Comparison of ENCODE assay signal across 20 cellular contexts in the genomic region with DNA sequence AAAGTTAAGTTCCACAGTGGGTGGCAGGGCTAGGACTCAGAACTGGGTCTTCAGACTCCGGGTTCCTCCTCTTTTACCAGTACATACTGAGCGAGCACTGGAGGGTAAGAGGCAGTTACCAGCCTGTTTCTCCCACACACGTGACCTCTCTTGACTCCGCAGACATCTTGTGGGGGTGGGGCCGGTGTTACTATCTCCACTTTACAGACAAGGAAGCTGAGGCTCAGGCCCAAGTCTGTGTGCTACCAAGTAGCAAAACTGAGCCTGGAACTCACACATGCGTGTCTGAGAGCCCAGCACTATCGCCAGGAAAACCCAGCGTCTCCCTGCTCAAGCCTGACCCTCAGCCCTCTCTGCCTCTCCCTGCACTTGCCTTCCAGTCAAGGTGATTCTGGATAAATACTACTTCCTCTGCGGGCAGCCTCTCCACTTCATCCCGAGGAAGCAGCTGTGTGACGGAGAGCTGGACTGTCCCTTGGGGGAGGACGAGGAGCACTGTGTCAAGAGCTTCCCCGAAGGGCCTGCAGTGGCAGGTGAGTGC. TPM values are rescaled to one million over a fixed set of nuclear protein-coding genes. Genes with fewer than 3 reads are reported as not detected.
DNase-seq lines count a peak whose midpoint lies in the region; ATAC-seq, FAIRE-seq and TF ChIP-seq lines count a peak whose summit lies in the region.
"Had no signal": no experiment of that assay in that cellular context is flagged by ENCODE, and none has a peak within 500 bp of the region (broad histone marks: within the 10 kb centered on the region; RNA-seq: fewer than 3 reads in every experiment).

No MANE protein-coding gene starts in this region.

- no peaks in the 10 kb centered on the region for H3K36me3 ChIP-seq in BLaER1
- no peaks in the 10 kb centered on the region for H3K36me3 ChIP-seq in GM12878 (ENCODE audit: control insufficient read depth in 2 of 2, insufficient read depth in 2 of 2, low read length in 1 of 2)

- H3K36me3 Mint-ChIP-seq in WTC11 = no peaks in the 10 kb centered on the region
- H3K36me3 Mint-ChIP-seq in activated T-helper 17 cell treated with anti-CD3 and anti-CD28 coated beads, Interleukin-2, amount 50 U/mL, for 72 hours (ENCODE audit: low read depth) = no peaks in the 10 kb centered on the region

- H3K27ac ChIP-seq in BLaER1 (no peak overlapping the region), GM12878 (ENCODE audit: control insufficient read depth, insufficient read depth) (no peak overlapping the region)
- H3K27ac ChIP-seq: A549, C4-2B, Peyer's patch had no signal

- no peak for TF ChIP-seq EP300 in GM12878 (IDR thresholded peaks at IDR 0.05; ENCODE audit: borderline replicate concordance in 1 of 2, control insufficient read depth in 1 of 2, low read depth in 2 of 2, low read length in 2 of 2)

- no peak for TF ChIP-seq RAD21 in GM12878 (IDR thresholded peaks at IDR 0.05; ENCODE audit: insufficient read depth, low read depth, low read length)

- H3K4me1 ChIP-seq in BLaER1 (peaks cover 11% of the 10 kb centered on the region), GM12878 (ENCODE audit: control insufficient read depth, insufficient read depth, low read length) (no peaks in the 10 kb centered on the region)
- H3K4me1 ChIP-seq: A549, Peyer's patch had no signal

- TF ChIP-seq CTCF in NB4 (IDR thresholded peaks at IDR 0.05; ENCODE audit: low read depth, low read length) (no peak), GM12878 (IDR thresholded peaks at IDR 0.05 in 2 of 3, conservative IDR thresholded peaks at IDR 0.05 in 1 of 3; ENCODE audit: control insufficient read depth in 2 of 3, extremely low read depth in 1 of 3, insufficient read depth in 1 of 3, low read depth in 3 of 3, low read length in 3 of 3) (no peak), WTC11 (IDR thresholded peaks at IDR 0.05) (no peak)

- CTCF ChIA-PET in GM12878 (lab: Yijun Ruan, JAX) = interaction anchor here (0.7 kb wide), 1 partner anchor 108 kb away, joined by 3 read pairs; no protein-coding TSS in a partner anchor
- CTCF ChIA-PET in WTC11 (lab: Charles Lee) = no interaction called here

- no peak for FAIRE-seq in GM12878 (lab: Jason Lieb, UNC)
- FAIRE-seq: A549 had no signal

- ATAC-seq in GM12878 (no peak), WTC11 (no peak), GM18520 (IDR thresholded peaks at IDR 0.05; ENCODE audit: unreplicated experiment) (no peak)
- ATAC-seq in activated T-helper 17 cell treated with anti-CD3 and anti-CD28 coated beads, Interleukin-2, amount 50 U/mL, for 72 hours (replicated peaks) = no peak
- ATAC-seq: A549, Right ventricle myocardium inferior had no signal

- H4K20me1 ChIP-seq in BLaER1 (no peaks in the 10 kb centered on the region), GM12878 (ENCODE audit: control insufficient read depth, insufficient read depth) (no peaks in the 10 kb centered on the region)

- H3K4me3 ChIP-seq in BLaER1 = no peak overlapping the region
- H3K4me3 ChIP-seq in NB4 (ENCODE audit: low read depth, low read length) = peak overlapping the region; percentile 17
- no peak overlapping the region for H3K4me3 ChIP-seq in GM12878
- H3K4me3 ChIP-seq: A549, Peyer's patch had no signal

- RAD21 ChIA-PET in GM12878 (lab: Charles Lee; ENCODE audit: unreplicated experiment) = no interaction called here

- H2AFZ ChIP-seq in GM12878 (ENCODE audit: control insufficient read depth, low read depth, low read length) = no peak overlapping the region

- no peak overlapping the region for H3K4me3 Mint-ChIP-seq in WTC11
- no peak overlapping the region for H3K4me3 Mint-ChIP-seq in activated T-helper 17 cell treated with anti-CD3 and anti-CD28 coated beads, Interleukin-2, amount 50 U/mL, for 72 hours

- H3K27me3 ChIP-seq in BLaER1 (no peaks in the 10 kb centered on the region), GM12878 (replicated peaks in 1 of 2; ENCODE audit: control insufficient read depth in 2 of 2, insufficient read depth in 2 of 2, low read length in 1 of 2) (no peaks in the 10 kb centered on the region; a peak in 2 of 4 replicates)
- H3K27me3 ChIP-seq: Peyer's patch had no signal

- H3K9me3 ChIP-seq in BLaER1 (no peaks in the 10 kb centered on the region), GM12878 (replicated peaks; ENCODE audit: control insufficient read depth, insufficient read depth, low read length) (no peaks in the 10 kb centered on the region)
- H3K9me3 ChIP-seq: A549, Caco-2, Peyer's patch had no signal

- SMC1A ChIA-PET in GM12878 (lab: Charles Lee; ENCODE audit: uncharacterized antibody, unreplicated experiment) = interaction anchor here (0.7 to 1.7 kb wide), 2 partner anchors 20 to 275 kb away, joined by 3 read pairs; no protein-coding TSS in a partner anchor

- intact Hi-C loops in GM12878 (cut with micrococcal nuclease; ENCODE audit: unreplicated experiment) = no loop called here

- H3K9ac ChIP-seq in BLaER1 (no peak overlapping the region), GM12878 (ENCODE audit: control insufficient read depth, insufficient read depth, low read length) (no peak overlapping the region)

- H3K79me2 ChIP-seq in GM12878 (ENCODE audit: control insufficient read depth, insufficient read depth, low read length) = no peaks in the 10 kb centered on the region

- WGBS in GM12878 (ENCODE audit: insufficient coverage, insufficient replicate concordance, low lambda C conversion rate, missing lambda C conversion rate) = 25% methylated on average over 13 of the region's 13 CpGs

- H3K4me1 Mint-ChIP-seq in WTC11 = peaks cover 31% of the 10 kb centered on the region
- no peaks in the 10 kb centered on the region for H3K4me1 Mint-ChIP-seq in activated T-helper 17 cell treated with anti-CD3 and anti-CD28 coated beads, Interleukin-2, amount 50 U/mL, for 72 hours

- BruUV-seq in GM12878 (replicated peaks; lab: Mats Ljungman, UMichigan) = no TSS peak

- POLR2A ChIA-PET in GM12878 (lab: Charles Lee) (no interaction called here), WTC11 (lab: Charles Lee) (no interaction called here)

- H3K4me2 ChIP-seq in BLaER1 = peak overlapping the region; percentile 22
- H3K4me2 ChIP-seq in GM12878 (ENCODE audit: control insufficient read depth, insufficient read depth) = no peak overlapping the region
- H3K4me2 ChIP-seq: A549 had no signal

- H3K9me3 Mint-ChIP-seq in WTC11 = no peaks in the 10 kb centered on the region
- no peaks in the 10 kb centered on the region for H3K9me3 Mint-ChIP-seq in activated T-helper 17 cell treated with anti-CD3 and anti-CD28 coated beads, Interleukin-2, amount 50 U/mL, for 72 hours

- no peak for TF ChIP-seq POLR2A in NB4 (IDR thresholded peaks at IDR 0.05; ENCODE audit: extremely low read depth, insufficient read length)
- no peak for TF ChIP-seq POLR2A in GM12878 (IDR thresholded peaks at IDR 0.05; ENCODE audit: low read depth, low read length)

- DNase-seq in NB4 (ENCODE audit: low read depth) (peak; percentile 86), GM12878 (ENCODE audit: low read depth, low spot score) (no peak), mesenteric fat pad (ENCODE audit: low spot score) (peak; percentile 62), WTC11 (ENCODE audit: low spot score) (no peak), mucosa of gallbladder (ENCODE audit: low spot score) (no peak)
- DNase-seq: Caco-2, DMS153, HCEC 1CT, NCI-H1092, NCI-H146, NCI-H2081, NCI-H82, Peyer's patch had no signal

- H3K27ac Mint-ChIP-seq in WTC11 = no peak overlapping the region; the same call in 1 of the 2 replicates
- H3K27ac Mint-ChIP-seq in activated T-helper 17 cell treated with anti-CD3 and anti-CD28 coated beads, Interleukin-2, amount 50 U/mL, for 72 hours = no peak overlapping the region

- H3K27me3 Mint-ChIP-seq in WTC11 (ENCODE audit: low read depth) = peaks cover 2% of the 10 kb centered on the region; the same call in 1 of the 2 replicates
- H3K27me3 Mint-ChIP-seq in activated T-helper 17 cell treated with anti-CD3 and anti-CD28 coated beads, Interleukin-2, amount 50 U/mL, for 72 hours = peaks cover 6% of the 10 kb centered on the region

- in situ Hi-C loops in GM12878 (cut with MboI) = no loop called here

RNA-seq across cellular contexts. Expression of gene SMIM35, which starts 16.0 kb away (rescaled TPM):
- 0.27 and 0.65 TPM in 2 replicates for total RNA-seq in GM12878 (2013; cell fraction: nucleolus; rRNA removed)
- total RNA-seq in GM12878 (2014; rRNA removed) (not detected in 2 replicates), GM12878 (2014; rRNA removed; fragmentation: Illumina TruSeq; extraction: Trizol) (not detected in 2 replicates), GM12878 (2021) (not detected in 2 replicates), mesenteric fat pad (not detected), WTC11 (2021) (not detected in 3 replicates), mucosa of gallbladder (not detected)
- polyA plus RNA-seq in GM12878 (2011; ENCODE audit: low read depth) = not detected
- polyA plus RNA-seq in GM12878 (2011; rRNA removed) (0.82 and 1.1 TPM in 2 replicates), GM12878 (2014; fragmentation: Illumina TruSeq; extraction: Trizol) (0.12 TPM in 1 of 2 replicates, not detected in the other), GM12878 (2014; fragmentation: Nextera tagmentation; extraction: Ambion mirVana) (under 1 TPM; 0.02 to 0.03 TPM), GM12878 (2014; rRNA removed) (0.05 TPM in 1 of 2 replicates, not detected in the other), GM12878 (2016; fragmentation: Nextera tagmentation; extraction: Ambion mirVana) (not detected)
- polyA plus RNA-seq in GM12878 (2011; cell fraction: cytosol; rRNA removed) = 0.42 and 0.52 TPM in 2 replicates
- 1.3 TPM in 2 replicates for polyA plus RNA-seq in GM12878 (2011; cell fraction: nucleus; rRNA removed)
- 0.07 and 0.12 TPM in 2 replicates for polyA plus RNA-seq in GM12878 (2012)
- 0.36 and 0.59 TPM in 2 replicates for polyA minus RNA-seq in GM12878 (2011; rRNA and poly(A)+ RNA removed)
- polyA minus RNA-seq in GM12878 (2011; cell fraction: cytosol; rRNA and poly(A)+ RNA removed) = 0.21 TPM in 1 of 2 replicates, not detected in the other
- 0.12 and 0.48 TPM in 2 replicates for polyA minus RNA-seq in GM12878 (2011; cell fraction: nucleus; rRNA and poly(A)+ RNA removed)
- total RNA-seq in activated T-helper 17 cell treated with anti-CD3 and anti-CD28 coated beads, Interleukin-2, amount 50 U/mL, for 72 hours = not detected
- total RNA-seq: Caco-2, NCI-H460, Peyer's patch, Right ventricle myocardium inferior had no signal
- polyA plus RNA-seq: A549 had no signal

RNA-seq across cellular contexts. Expression of gene TMPRSS4, which starts 25.9 kb away (rescaled TPM):
- 0.10 TPM in 1 of 2 replicates, not detected in the other for total RNA-seq in GM12878 (2013; cell fraction: nucleolus; rRNA removed)
- total RNA-seq in GM12878 (2014; rRNA removed) (0.05 TPM in 1 of 2 replicates, not detected in the other), GM12878 (2014; rRNA removed; fragmentation: Illumina TruSeq; extraction: Trizol) (not detected in 2 replicates), GM12878 (2021) (0.26 TPM in 1 of 2 replicates, not detected in the other), mesenteric fat pad (not detected), WTC11 (2021) (1.1 to 1.4 TPM (median 1.4 TPM) in 3 replicates), mucosa of gallbladder (180 TPM)
- not detected for polyA plus RNA-seq in GM12878 (2011; ENCODE audit: low read depth)
- polyA plus RNA-seq in GM12878 (2011; rRNA removed) (0.01 and 0.14 TPM in 2 replicates), GM12878 (2014; fragmentation: Illumina TruSeq; extraction: Trizol) (not detected in 2 replicates), GM12878 (2014; fragmentation: Nextera tagmentation; extraction: Ambion mirVana) (not detected), GM12878 (2014; rRNA removed) (not detected in 2 replicates), GM12878 (2016; fragmentation: Nextera tagmentation; extraction: Ambion mirVana) (not detected)
- polyA plus RNA-seq in GM12878 (2011; cell fraction: cytosol; rRNA removed) = 0.10 and 0.15 TPM in 2 replicates
- 0.19 TPM in 1 of 2 replicates, not detected in the other for polyA plus RNA-seq in GM12878 (2011; cell fraction: nucleus; rRNA removed)
- not detected in 2 replicates for polyA plus RNA-seq in GM12878 (2012)
- polyA minus RNA-seq in GM12878 (2011; rRNA and poly(A)+ RNA removed) = 0.15 and 2.2 TPM in 2 replicates
- not detected in 2 replicates for polyA minus RNA-seq in GM12878 (2011; cell fraction: cytosol; rRNA and poly(A)+ RNA removed)
- polyA minus RNA-seq in GM12878 (2011; cell fraction: nucleus; rRNA and poly(A)+ RNA removed) = not detected in 2 replicates
- total RNA-seq in activated T-helper 17 cell treated with anti-CD3 and anti-CD28 coated beads, Interleukin-2, amount 50 U/mL, for 72 hours = under 1 TPM in 1 of 2 donors, not detected in 1; 0.11 TPM
- total RNA-seq: NCI-H460, Right ventricle myocardium inferior had no signal
- polyA plus RNA-seq: A549 had no signal

RNA-seq across cellular contexts. Expression of gene SCN4B, which starts 49.8 kb away (rescaled TPM):
- 0.10 and 0.32 TPM in 2 replicates for total RNA-seq in GM12878 (2013; cell fraction: nucleolus; rRNA removed)
- total RNA-seq in GM12878 (2014; rRNA removed) (not detected in 2 replicates), GM12878 (2014; rRNA removed; fragmentation: Illumina TruSeq; extraction: Trizol) (not detected in 2 replicates), GM12878 (2021) (0.08 TPM in 1 of 2 replicates, not detected in the other), mesenteric fat pad (2.3 TPM), WTC11 (2021) (3.5 to 4.5 TPM (median 4.4 TPM) in 3 replicates), mucosa of gallbladder (3.5 TPM)
- not detected for polyA plus RNA-seq in GM12878 (2011; ENCODE audit: low read depth)
- polyA plus RNA-seq in GM12878 (2011; rRNA removed) (0.49 and 0.55 TPM in 2 replicates), GM12878 (2014; fragmentation: Illumina TruSeq; extraction: Trizol) (0.01 TPM in 1 of 2 replicates, not detected in the other), GM12878 (2014; fragmentation: Nextera tagmentation; extraction: Ambion mirVana) (under 1 TPM in 1 of 2 experiments, not detected in 1; 0.04 TPM), GM12878 (2014; rRNA removed) (0.03 TPM in 1 of 2 replicates, not detected in the other), GM12878 (2016; fragmentation: Nextera tagmentation; extraction: Ambion mirVana) (under 1 TPM; 0.04 to 0.12 TPM)
- polyA plus RNA-seq in GM12878 (2011; cell fraction: cytosol; rRNA removed) = 0.23 and 0.30 TPM in 2 replicates
- 0.47 and 1.3 TPM in 2 replicates for polyA plus RNA-seq in GM12878 (2011; cell fraction: nucleus; rRNA removed)
- 0.03 TPM in 1 of 2 replicates, not detected in the other for polyA plus RNA-seq in GM12878 (2012)
- polyA minus RNA-seq in GM12878 (2011; rRNA and poly(A)+ RNA removed) = 0.51 and 0.77 TPM in 2 replicates
- not detected in 2 replicates for polyA minus RNA-seq in GM12878 (2011; cell fraction: cytosol; rRNA and poly(A)+ RNA removed)
- polyA minus RNA-seq in GM12878 (2011; cell fraction: nucleus; rRNA and poly(A)+ RNA removed) = 0.12 and 0.19 TPM in 2 replicates
- 1 to 10 TPM in 1 of 2 donors, under 1 TPM in 1; 0.09 to 3.3 TPM for total RNA-seq in activated T-helper 17 cell treated with anti-CD3 and anti-CD28 coated beads, Interleukin-2, amount 50 U/mL, for 72 hours
- total RNA-seq: NCI-H460 had no signal

Comparison
In these comparisons a context has a peak if more than half of its experiments do, and no peak if none do; other contexts are left out.
1. DNase-seq: peak in NB4 (single experiment) and mesenteric fat pad (single experiment); none in GM12878 (single experiment), WTC11 (single experiment) and mucosa of gallbladder (single experiment).
2. RNA of gene TMPRSS4, which starts 25.9 kb away (total RNA-seq): 180 TPM in mucosa of gallbladder (single experiment); 1.1 to 1.4 TPM in WTC11, 0.11 TPM in activated T-helper 17 cell treated with anti-CD3 and anti-CD28 coated beads, Interleukin-2, amount 50 U/mL, for 72 hours, 0.05 to 0.26 TPM in GM12878 and not detected in mesenteric fat pad (single experiment); every median in the first group is over 10 times any median in the second.